1 cellular context compared by ENCODE assay signal in genomic region chr1:89950703-89951102, GRCh38.
TF ChIP-seq lines count a peak whose summit lies in the region.

No MANE protein-coding gene starts in this region.

TF ChIP-seq in GM23338, 12 proteins besides CTCF, POLR2A, EP300 and RAD21 (continued from another document):
- TF ChIP-seq, protein P1, sequence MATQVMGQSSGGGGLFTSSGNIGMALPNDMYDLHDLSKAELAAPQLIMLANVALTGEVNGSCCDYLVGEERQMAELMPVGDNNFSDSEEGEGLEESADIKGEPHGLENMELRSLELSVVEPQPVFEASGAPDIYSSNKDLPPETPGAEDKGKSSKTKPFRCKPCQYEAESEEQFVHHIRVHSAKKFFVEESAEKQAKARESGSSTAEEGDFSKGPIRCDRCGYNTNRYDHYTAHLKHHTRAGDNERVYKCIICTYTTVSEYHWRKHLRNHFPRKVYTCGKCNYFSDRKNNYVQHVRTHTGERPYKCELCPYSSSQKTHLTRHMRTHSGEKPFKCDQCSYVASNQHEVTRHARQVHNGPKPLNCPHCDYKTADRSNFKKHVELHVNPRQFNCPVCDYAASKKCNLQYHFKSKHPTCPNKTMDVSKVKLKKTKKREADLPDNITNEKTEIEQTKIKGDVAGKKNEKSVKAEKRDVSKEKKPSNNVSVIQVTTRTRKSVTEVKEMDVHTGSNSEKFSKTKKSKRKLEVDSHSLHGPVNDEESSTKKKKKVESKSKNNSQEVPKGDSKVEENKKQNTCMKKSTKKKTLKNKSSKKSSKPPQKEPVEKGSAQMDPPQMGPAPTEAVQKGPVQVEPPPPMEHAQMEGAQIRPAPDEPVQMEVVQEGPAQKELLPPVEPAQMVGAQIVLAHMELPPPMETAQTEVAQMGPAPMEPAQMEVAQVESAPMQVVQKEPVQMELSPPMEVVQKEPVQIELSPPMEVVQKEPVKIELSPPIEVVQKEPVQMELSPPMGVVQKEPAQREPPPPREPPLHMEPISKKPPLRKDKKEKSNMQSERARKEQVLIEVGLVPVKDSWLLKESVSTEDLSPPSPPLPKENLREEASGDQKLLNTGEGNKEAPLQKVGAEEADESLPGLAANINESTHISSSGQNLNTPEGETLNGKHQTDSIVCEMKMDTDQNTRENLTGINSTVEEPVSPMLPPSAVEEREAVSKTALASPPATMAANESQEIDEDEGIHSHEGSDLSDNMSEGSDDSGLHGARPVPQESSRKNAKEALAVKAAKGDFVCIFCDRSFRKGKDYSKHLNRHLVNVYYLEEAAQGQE (IDR thresholded peaks at IDR 0.05; ENCODE audit: unreplicated experiment): no peak
- no peak for TF ChIP-seq CREB1 (CRISPR knock-in tag; IDR thresholded peaks at IDR 0.05; ENCODE audit: low read depth)
- no peak for TF ChIP-seq NANOG (IDR thresholded peaks at IDR 0.05; ENCODE audit: borderline replicate concordance)
- no peak for TF ChIP-seq ETS1 (IDR thresholded peaks at IDR 0.05)
- TF ChIP-seq STAT1 (IDR thresholded peaks at IDR 0.05; ENCODE audit: unreplicated experiment): no peak
- no peak for TF ChIP-seq ZNF462 (CRISPR knock-in tag; IDR thresholded peaks at IDR 0.05)
